Comparison of ENCODE assay signal across 8 cellular contexts in genomic region chr19:17338440-17339078, GRCh38. TPM values are rescaled to one million over a fixed set of nuclear protein-coding genes. Genes with fewer than 3 reads are reported as not detected.
DNase-seq lines count a peak whose midpoint lies in the region; FAIRE-seq and TF ChIP-seq lines count a peak whose summit lies in the region.

No MANE protein-coding gene starts in this region.

- H3K36me3 ChIP-seq in Karpas-422 (ENCODE audit: insufficient read depth, low read length), result peaks cover 5% of the 10 kb centered on the region; the same call in 1 of the 2 replicates
- no peaks in the 10 kb centered on the region for H3K36me3 ChIP-seq in colonic mucosa
- H3K36me3 ChIP-seq in neural cell (ENCODE audit: insufficient read depth, low read length), result no peaks in the 10 kb centered on the region
- H3K36me3 ChIP-seq in testis (ENCODE audit: low read depth, missing control alignments), result no peaks in the 10 kb centered on the region

- peak overlapping the region; percentile 95 to 99 for H3K4me3 Mint-ChIP-seq in CD14-positive monocyte

- no peak for FAIRE-seq in urothelium cell line (lab: Jason Lieb, UNC)

- H3K9me3 ChIP-seq in Karpas-422 (ENCODE audit: low read length) (no peaks in the 10 kb centered on the region), colonic mucosa (no peaks in the 10 kb centered on the region), neural cell (ENCODE audit: low read length) (no peaks in the 10 kb centered on the region), testis (no peaks in the 10 kb centered on the region)

- WGBS in testis, 2 donors, result 70% methylated on average over 20 to 29 of the region's 29 CpGs

- no peak overlapping the region for H2AFZ ChIP-seq in Karpas-422 (ENCODE audit: low read length)
- H2AFZ ChIP-seq in neural cell (ENCODE audit: low read depth, low read length), result no peak overlapping the region

- H3K4me1 ChIP-seq in Karpas-422 (ENCODE audit: low read length) (peaks cover 30% of the 10 kb centered on the region), colonic mucosa (peaks cover 17% of the 10 kb centered on the region), testis (peaks cover 22% of the 10 kb centered on the region)

- TF ChIP-seq CTCF in CD14-positive monocyte (IDR thresholded peaks at IDR 0.05), result no peak
- no peak for TF ChIP-seq CTCF in colonic mucosa (IDR thresholded peaks at IDR 0.05)
- no peak for TF ChIP-seq CTCF in neural cell (IDR thresholded peaks at IDR 0.05; ENCODE audit: poor library complexity, severe bottlenecking)
- no peak for TF ChIP-seq CTCF in testis (IDR thresholded peaks at IDR 0.05)

- H3K27ac ChIP-seq in Karpas-422 (ENCODE audit: low read length), result no peak overlapping the region; the same call in 1 of the 2 replicates
- H3K27ac ChIP-seq in colonic mucosa, result no peak overlapping the region
- no peak overlapping the region for H3K27ac ChIP-seq in neural cell (ENCODE audit: low read length)
- H3K27ac ChIP-seq in testis, result no peak overlapping the region

- peaks cover 0 to 1% (median 0%) of the 10 kb centered on the region in 3 donors for H3K27me3 Mint-ChIP-seq in CD14-positive monocyte (ENCODE audit: low read depth in 3 of 3)

- H3F3A ChIP-seq in neural cell (ENCODE audit: insufficient read depth, low read length, poor library complexity, severe bottlenecking), result peaks cover 6% of the 10 kb centered on the region

- TF ChIP-seq RAD21 in neural cell (conservative IDR thresholded peaks at IDR 0.05), result no peak

- H3K4me3 ChIP-seq in Karpas-422 (ENCODE audit: low read length) (peak overlapping the region; percentile 91), colonic mucosa (peak overlapping the region; percentile 56), neural cell (ENCODE audit: low read length) (peak overlapping the region; percentile 72), testis (peak overlapping the region in 1 of 2 donors; percentile 72)

- H3K4me1 Mint-ChIP-seq in CD14-positive monocyte, result peaks cover 32% of the 10 kb centered on the region

- H3K9ac ChIP-seq in Karpas-422 (ENCODE audit: low read length) (peak overlapping the region; percentile 79), colonic mucosa (ENCODE audit: low read depth in 2 of 2, low read length in 2 of 2) (peak overlapping the region in 1 of 2 donors; percentile 97), neural cell (ENCODE audit: low read length) (peak overlapping the region; percentile 68)

- no peak for DNase-seq in CD14-positive monocyte (ENCODE audit: low spot score)
- no peak for DNase-seq in Karpas-422
- peak; percentile 23 for DNase-seq in colonic mucosa
- no peak for DNase-seq in testis
- DNase-seq in NK-92 (lab: John Stamatoyannopoulos, UW; ENCODE audit: unreplicated experiment), result no peak
- DNase-seq in urothelium cell line (ENCODE audit: low spot score), result no peak
- DNase-seq in iPS-NIHi7 (ENCODE audit: extremely low spot score), result no peak

- no peak for TF ChIP-seq EP300 in neural cell (conservative IDR thresholded peaks at IDR 0.05; ENCODE audit: poor library complexity, severe bottlenecking)

- no peak for TF ChIP-seq POLR2A in testis (IDR thresholded peaks at IDR 0.05)

- intact Hi-C loops in CD14-positive monocyte (cut with micrococcal nuclease), result loop anchor here in 1 of 2 donors (5.0 kb wide), 1 partner anchor 36 kb away; the partner anchor contains the start of gene ABHD8
- intact Hi-C loops in colonic mucosa (cut with DNase I), result no loop called here
- intact Hi-C loops in testis (cut with DNase I; ENCODE audit: low total_unique reads), result no loop called here

- H3K9me2 ChIP-seq in Karpas-422 (replicated peaks; ENCODE audit: insufficient read depth, low read length) (no peaks in the 10 kb centered on the region), neural cell (ENCODE audit: insufficient read depth, low read length) (no peaks in the 10 kb centered on the region)

- H3K27me3 ChIP-seq in Karpas-422 (ENCODE audit: low read length) (no peaks in the 10 kb centered on the region), colonic mucosa (no peaks in the 10 kb centered on the region), neural cell (ENCODE audit: insufficient read depth, low read depth, low read length) (no peaks in the 10 kb centered on the region), testis (no peaks in the 10 kb centered on the region)

- no peaks in the 10 kb centered on the region for H4K20me1 ChIP-seq in Karpas-422 (ENCODE audit: insufficient read depth, low read depth, low read length)
- no peaks in the 10 kb centered on the region for H4K20me1 ChIP-seq in neural cell (ENCODE audit: insufficient read depth)

- no peaks in the 10 kb centered on the region for H3K9me3 Mint-ChIP-seq in CD14-positive monocyte

- H3K36me3 Mint-ChIP-seq in CD14-positive monocyte, result peaks cover 9 to 17% of the 10 kb centered on the region in 2 donors

- H3K4me2 ChIP-seq in Karpas-422 (ENCODE audit: low read depth, low read length, poor library complexity, severe bottlenecking) (peak overlapping the region; percentile 99), neural cell (ENCODE audit: low read length) (peak overlapping the region; percentile 76)

- H3K79me2 ChIP-seq in Karpas-422 (ENCODE audit: low read length) (peaks cover 9% of the 10 kb centered on the region), neural cell (replicated peaks; ENCODE audit: insufficient read depth, low read length) (peaks cover 7% of the 10 kb centered on the region)

- peak overlapping the region in 2 of 7 donors; percentile 46 to 63 for H3K27ac Mint-ChIP-seq in CD14-positive monocyte

TF ChIP-seq in neural cell, 6 proteins besides CTCF, POLR2A, EP300 and RAD21:
- TF ChIP-seq SMC3 (conservative IDR thresholded peaks at IDR 0.05; ENCODE audit: poor library complexity) (no peak), EZH2 (IDR thresholded peaks at IDR 0.05; ENCODE audit: borderline replicate concordance, insufficient read depth, low read length, poor library complexity, severe bottlenecking) (no peak), TAF1 (IDR thresholded peaks at IDR 0.05; ENCODE audit: low read depth) (no peak), POLR2AphosphoS5 (IDR thresholded peaks at IDR 0.05) (no peak), MXI1 (conservative IDR thresholded peaks at IDR 0.05; ENCODE audit: poor library complexity, severe bottlenecking) (no peak), REST (IDR thresholded peaks at IDR 0.05; ENCODE audit: borderline replicate concordance) (no peak)

RNA-seq across cellular contexts. Expression of gene GTPBP3, which starts 1.2 kb away (rescaled TPM):
- polyA plus RNA-seq in CD14-positive monocyte, result 1 to 10 TPM; 1.0 to 1.7 TPM
- 29.3 and 88.1 TPM in 2 replicates for total RNA-seq in Karpas-422 (2014; rRNA removed; shearing (Covaris generic); ENCODE audit: low replicate concordance)
- total RNA-seq in colonic mucosa, result 10 to 100 TPM; 15.4 to 26.9 TPM
- 23.2 and 25.6 TPM in 2 replicates for polyA plus RNA-seq in neural cell
- 20.6 and 22.4 TPM in 2 replicates for polyA minus RNA-seq in neural cell
- 10 to 100 TPM; 21.6 to 22.9 TPM for total RNA-seq in testis
- polyA plus RNA-seq in testis (ENCODE audit: insufficient read depth, low read depth, low replicate concordance), result 9.7 TPM

RNA-seq across cellular contexts. Expression of gene ANO8, which starts 3.9 kb away (rescaled TPM):
- polyA plus RNA-seq in CD14-positive monocyte, result under 1 TPM in 1 of 2 donors, not detected in 1; 0.11 TPM
- 0.82 and 2.3 TPM in 2 replicates for total RNA-seq in Karpas-422 (2014; rRNA removed; shearing (Covaris generic); ENCODE audit: low replicate concordance)
- total RNA-seq in colonic mucosa, result 10 to 100 TPM in 1 of 2 donors, 1 to 10 TPM in 1; 8.9 to 13.7 TPM
- polyA plus RNA-seq in neural cell, result 51.3 and 68.6 TPM in 2 replicates
- 51.1 and 55.3 TPM in 2 replicates for polyA minus RNA-seq in neural cell
- 10 to 100 TPM; 17.5 to 19.2 TPM for total RNA-seq in testis
- 4.5 TPM for polyA plus RNA-seq in testis (ENCODE audit: insufficient read depth, low read depth, low replicate concordance)

RNA-seq across cellular contexts. Expression of gene DDA1, which starts 29.2 kb away (rescaled TPM):
- 10 to 100 TPM; 22.5 to 23.8 TPM for polyA plus RNA-seq in CD14-positive monocyte
- 24.4 and 33.0 TPM in 2 replicates for total RNA-seq in Karpas-422 (2014; rRNA removed; shearing (Covaris generic); ENCODE audit: low replicate concordance)
- total RNA-seq in colonic mucosa, result 10 to 100 TPM; 39.1 to 45.0 TPM
- polyA plus RNA-seq in neural cell, result 25.4 and 26.3 TPM in 2 replicates
- 13.1 and 21.0 TPM in 2 replicates for polyA minus RNA-seq in neural cell
- 10 to 100 TPM; 46.4 to 55.5 TPM for total RNA-seq in testis
- polyA plus RNA-seq in testis (ENCODE audit: insufficient read depth, low read depth, low replicate concordance), result 123 TPM

RNA-seq across cellular contexts. Expression of gene MRPL34, which starts 32.9 kb away (rescaled TPM):
- 100 to 1,000 TPM; 155 to 208 TPM for polyA plus RNA-seq in CD14-positive monocyte
- total RNA-seq in Karpas-422 (2014; rRNA removed; shearing (Covaris generic); ENCODE audit: low replicate concordance), result 34.0 and 68.6 TPM in 2 replicates
- 100 to 1,000 TPM; 127 to 184 TPM for total RNA-seq in colonic mucosa
- 61.7 and 85.1 TPM in 2 replicates for polyA plus RNA-seq in neural cell
- 15.8 and 24.3 TPM in 2 replicates for polyA minus RNA-seq in neural cell
- 100 to 1,000 TPM; 180 to 206 TPM for total RNA-seq in testis
- 126 TPM for polyA plus RNA-seq in testis (ENCODE audit: insufficient read depth, low read depth, low replicate concordance)

RNA-seq across cellular contexts. Expression of gene ABHD8, which starts 35.3 kb away (rescaled TPM):
- polyA plus RNA-seq in CD14-positive monocyte, result 10 to 100 TPM; 12.5 to 14.9 TPM
- total RNA-seq in Karpas-422 (2014; rRNA removed; shearing (Covaris generic); ENCODE audit: low replicate concordance), result 0.37 and 2.0 TPM in 2 replicates
- 1 to 10 TPM; 4.3 to 5.2 TPM for total RNA-seq in colonic mucosa
- 28.1 and 31.6 TPM in 2 replicates for polyA plus RNA-seq in neural cell
- polyA minus RNA-seq in neural cell, result 29.6 and 31.9 TPM in 2 replicates
- 10 to 100 TPM; 27.1 to 49.1 TPM for total RNA-seq in testis
- 70.7 TPM for polyA plus RNA-seq in testis (ENCODE audit: insufficient read depth, low read depth, low replicate concordance)
